In genomic region chr3:108014943-108015342, GRCh38 we compare ENCODE assay signal across 8 cellular contexts.
"Had no signal": no experiment of that assay in that cellular context is flagged by ENCODE, and none has a peak within 500 bp of the region (broad histone marks: within the 10 kb centered on the region; RNA-seq: fewer than 3 reads in every experiment).

No MANE protein-coding gene starts in this region.

- H3K9me3 Mint-ChIP-seq: H9, IgD-negative memory B cell had no signal

- ATAC-seq: HepG2 had no signal

- H3K4me3 Mint-ChIP-seq: H9 had no signal

- FAIRE-seq: H54, HepG2 had no signal

- DNase-seq: GOT3, H9, HCEC 1CT, KBM-7 had no signal

- H3K27ac ChIP-seq: HL-60 had no signal
